Comparison of ENCODE assay signal across 13 cellular contexts in the genomic region with DNA sequence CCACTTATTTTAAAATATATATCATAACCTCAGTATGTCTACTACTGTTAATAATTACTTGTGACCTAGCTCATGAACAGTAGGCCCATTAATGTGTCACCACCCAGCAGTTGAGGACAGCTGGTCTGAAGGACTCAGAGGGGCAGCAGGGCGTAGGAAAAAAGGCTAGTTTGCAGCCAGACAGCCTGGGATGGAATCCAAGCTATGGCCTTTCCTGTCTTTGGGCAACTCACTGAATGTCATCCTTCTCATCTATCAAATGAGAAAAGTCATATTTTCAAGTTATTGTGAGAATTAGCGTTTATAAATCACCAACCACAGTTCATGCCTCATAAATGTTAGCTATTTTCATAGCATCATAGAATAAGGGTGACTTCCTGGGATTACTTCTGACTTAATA. TPM values are rescaled to one million over a fixed set of nuclear protein-coding genes. Genes with fewer than 3 reads are reported as not detected.
DNase-seq lines count a peak whose midpoint lies in the region; ATAC-seq and TF ChIP-seq lines count a peak whose summit lies in the region.
"Had no signal": no experiment of that assay in that cellular context is flagged by ENCODE, and none has a peak within 500 bp of the region (broad histone marks: within the 10 kb centered on the region; RNA-seq: fewer than 3 reads in every experiment).

No MANE protein-coding gene starts in this region.

- no peaks in the 10 kb centered on the region for H3K27me3 ChIP-seq in breast epithelium
- H3K27me3 ChIP-seq: stomach had no signal

- no peak overlapping the region for H3K4me3 Mint-ChIP-seq in progenitor cell of endocrine pancreas (ENCODE audit: low read depth)
- H3K4me3 Mint-ChIP-seq: activated naive CD8-positive, alpha-beta T cell; neural crest cell; T-helper 17 cell had no signal

- H3K9me3 ChIP-seq in breast epithelium: no peaks in the 10 kb centered on the region
- H3K9me3 ChIP-seq: stomach had no signal

- no peaks in the 10 kb centered on the region for H3K9me3 Mint-ChIP-seq in progenitor cell of endocrine pancreas (ENCODE audit: low read depth)
- H3K9me3 Mint-ChIP-seq: neural crest cell had no signal

- H3K36me3 ChIP-seq in breast epithelium: no peaks in the 10 kb centered on the region
- H3K36me3 ChIP-seq: stomach had no signal

- TF ChIP-seq POLR2A in breast epithelium (IDR thresholded peaks at IDR 0.05): no peak

- H3K4me1 ChIP-seq in breast epithelium: no peaks in the 10 kb centered on the region

- no peak overlapping the region for H3K27ac ChIP-seq in breast epithelium
- H3K27ac ChIP-seq: stomach had no signal

- TF ChIP-seq CTCF in progenitor cell of endocrine pancreas (IDR thresholded peaks at IDR 0.05; ENCODE audit: unreplicated experiment): no peak
- no peak for TF ChIP-seq CTCF in breast epithelium (IDR thresholded peaks at IDR 0.05)

- no peaks in the 10 kb centered on the region for H3K27me3 Mint-ChIP-seq in progenitor cell of endocrine pancreas

- intact Hi-C loops in breast epithelium (cut with DNase I; ENCODE audit: low total_unique reads): no loop called here

- DNase-seq in LHCN-M2 (ENCODE audit: low read depth) (peak; percentile 79), fibroblast of peridontal ligament (ENCODE audit: extremely low read depth) (peak; percentile 17), putamen (ENCODE audit: low spot score) (peak; percentile 39), progenitor cell of endocrine pancreas (ENCODE audit: low spot score, unreplicated experiment) (no peak), breast epithelium (ENCODE audit: low spot score in 2 of 2) (no peak)
- DNase-seq: activated CD4-positive, alpha-beta T cell treated with anti-CD3 and anti-CD28 coated beads, Interleukin-2, amount 50 U/mL, for 48 hours; NCI-H1092 treated with DMSO at 0.1 percent for 48 hours; stomach; T-helper 17 cell had no signal

- peaks cover 3% of the 10 kb centered on the region for H3K36me3 Mint-ChIP-seq in progenitor cell of endocrine pancreas (ENCODE audit: insufficient read depth)
- H3K36me3 Mint-ChIP-seq: activated naive CD8-positive, alpha-beta T cell had no signal

- H3K4me3 ChIP-seq in breast epithelium: no peak overlapping the region
- H3K4me3 ChIP-seq: stomach had no signal

- ATAC-seq in GM19395 (IDR thresholded peaks at IDR 0.05; ENCODE audit: unreplicated experiment) (peak; percentile 76), GM21515 (IDR thresholded peaks at IDR 0.05; ENCODE audit: unreplicated experiment) (no peak)
- ATAC-seq: T-helper 17 cell had no signal

- no peak overlapping the region for H3K27ac Mint-ChIP-seq in progenitor cell of endocrine pancreas
- H3K27ac Mint-ChIP-seq: activated naive CD8-positive, alpha-beta T cell; T-helper 17 cell had no signal

- peaks cover 3% of the 10 kb centered on the region for H3K4me1 Mint-ChIP-seq in progenitor cell of endocrine pancreas (ENCODE audit: low read depth)
- H3K4me1 Mint-ChIP-seq: T-helper 17 cell had no signal

RNA-seq across cellular contexts. Expression of gene DENND5B, which starts 12.3 kb away (rescaled TPM):
- total RNA-seq in LHCN-M2 (2014; rRNA removed) (7.0 and 9.0 TPM in 2 replicates), progenitor cell of endocrine pancreas (34.6 and 35.0 TPM in 2 replicates), breast epithelium (10 to 100 TPM; 16.0 to 18.7 (median 17.7) TPM)
- polyA plus RNA-seq in LHCN-M2 (2012): 4.1 TPM

Comparison
In these comparisons a context has a peak if more than half of its experiments do, and no peak if none do; other contexts are left out.
1. DNase-seq: peak in LHCN-M2 (single experiment), fibroblast of peridontal ligament (single experiment) and putamen (single experiment); none in progenitor cell of endocrine pancreas (single experiment) and breast epithelium (0 of 2).